2 cellular contexts compared by ENCODE assay signal in the genomic region with DNA sequence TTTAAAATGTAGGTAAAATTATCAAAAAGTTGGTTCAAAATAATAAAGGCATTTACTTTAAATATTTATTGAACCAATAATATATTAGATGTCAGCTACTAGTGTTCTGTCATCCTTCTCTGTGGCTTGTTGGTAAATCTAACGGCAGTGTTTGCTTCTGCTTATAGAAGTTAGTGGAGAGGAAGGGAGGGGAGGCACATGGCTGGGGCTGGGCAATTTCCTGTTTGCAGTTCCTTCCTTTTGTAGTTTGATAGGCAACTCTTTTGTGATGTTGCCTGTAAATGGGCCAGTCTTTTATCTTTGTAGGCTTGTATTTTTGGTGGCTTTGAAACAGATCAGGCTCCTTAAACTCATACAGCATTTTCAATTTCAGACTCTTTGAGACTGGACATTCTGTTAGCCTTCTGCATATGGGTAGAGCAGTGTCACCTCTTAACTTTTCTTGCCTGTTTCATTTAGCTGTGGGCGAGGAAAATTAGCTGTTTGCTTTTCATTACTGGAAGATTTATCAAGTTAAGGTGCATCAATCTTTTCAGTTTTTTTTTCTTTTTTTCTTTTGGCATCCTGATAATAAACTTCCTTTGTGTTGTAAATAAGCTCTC.
TF ChIP-seq lines count a peak whose summit lies in the region.

No MANE protein-coding gene starts in this region.

TF ChIP-seq in SK-N-SH, 30 proteins besides CTCF, POLR2A, EP300 and RAD21 (continued from another document):
- TF ChIP-seq MXI1 (IDR thresholded peaks at IDR 0.05; ENCODE audit: low read depth, low read length) (no peak), RXRA (IDR thresholded peaks at IDR 0.05; ENCODE audit: borderline replicate concordance, low read depth) (no peak), FOXJ3 (CRISPR knock-in tag; IDR thresholded peaks at IDR 0.05) (no peak), ELF1 (IDR thresholded peaks at IDR 0.05) (no peak), SIN3A (IDR thresholded peaks at IDR 0.05; ENCODE audit: borderline replicate concordance, low read depth, low read length) (no peak), EZH2phosphoT487 (IDR thresholded peaks at IDR 0.05; ENCODE audit: borderline replicate concordance, low read depth) (no peak), TAF1 (IDR thresholded peaks at IDR 0.05; ENCODE audit: borderline replicate concordance, low read depth, low read length) (no peak), RCOR1 (IDR thresholded peaks at IDR 0.05; ENCODE audit: low read length) (no peak), NRF1 (IDR thresholded peaks at IDR 0.05; ENCODE audit: low read depth, low read length) (no peak), FOSL2 (IDR thresholded peaks at IDR 0.05; ENCODE audit: borderline replicate concordance, low read depth) (no peak), NFIC (IDR thresholded peaks at IDR 0.05; ENCODE audit: borderline replicate concordance) (no peak), CHD2 (IDR thresholded peaks at IDR 0.05; ENCODE audit: low read length, partially characterized antibody) (no peak)
- TF ChIP-seq, protein P1, sequence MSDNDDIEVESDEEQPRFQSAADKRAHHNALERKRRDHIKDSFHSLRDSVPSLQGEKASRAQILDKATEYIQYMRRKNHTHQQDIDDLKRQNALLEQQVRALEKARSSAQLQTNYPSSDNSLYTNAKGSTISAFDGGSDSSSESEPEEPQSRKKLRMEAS (IDR thresholded peaks at IDR 0.05; ENCODE audit: low read depth) = no peak
- TF ChIP-seq, protein P2, sequence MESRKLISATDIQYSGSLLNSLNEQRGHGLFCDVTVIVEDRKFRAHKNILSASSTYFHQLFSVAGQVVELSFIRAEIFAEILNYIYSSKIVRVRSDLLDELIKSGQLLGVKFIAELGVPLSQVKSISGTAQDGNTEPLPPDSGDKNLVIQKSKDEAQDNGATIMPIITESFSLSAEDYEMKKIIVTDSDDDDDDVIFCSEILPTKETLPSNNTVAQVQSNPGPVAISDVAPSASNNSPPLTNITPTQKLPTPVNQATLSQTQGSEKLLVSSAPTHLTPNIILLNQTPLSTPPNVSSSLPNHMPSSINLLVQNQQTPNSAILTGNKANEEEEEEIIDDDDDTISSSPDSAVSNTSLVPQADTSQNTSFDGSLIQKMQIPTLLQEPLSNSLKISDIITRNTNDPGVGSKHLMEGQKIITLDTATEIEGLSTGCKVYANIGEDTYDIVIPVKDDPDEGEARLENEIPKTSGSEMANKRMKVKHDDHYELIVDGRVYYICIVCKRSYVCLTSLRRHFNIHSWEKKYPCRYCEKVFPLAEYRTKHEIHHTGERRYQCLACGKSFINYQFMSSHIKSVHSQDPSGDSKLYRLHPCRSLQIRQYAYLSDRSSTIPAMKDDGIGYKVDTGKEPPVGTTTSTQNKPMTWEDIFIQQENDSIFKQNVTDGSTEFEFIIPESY (IDR thresholded peaks at IDR 0.05; ENCODE audit: borderline replicate concordance, low read depth) = no peak
- TF ChIP-seq, protein P3, sequence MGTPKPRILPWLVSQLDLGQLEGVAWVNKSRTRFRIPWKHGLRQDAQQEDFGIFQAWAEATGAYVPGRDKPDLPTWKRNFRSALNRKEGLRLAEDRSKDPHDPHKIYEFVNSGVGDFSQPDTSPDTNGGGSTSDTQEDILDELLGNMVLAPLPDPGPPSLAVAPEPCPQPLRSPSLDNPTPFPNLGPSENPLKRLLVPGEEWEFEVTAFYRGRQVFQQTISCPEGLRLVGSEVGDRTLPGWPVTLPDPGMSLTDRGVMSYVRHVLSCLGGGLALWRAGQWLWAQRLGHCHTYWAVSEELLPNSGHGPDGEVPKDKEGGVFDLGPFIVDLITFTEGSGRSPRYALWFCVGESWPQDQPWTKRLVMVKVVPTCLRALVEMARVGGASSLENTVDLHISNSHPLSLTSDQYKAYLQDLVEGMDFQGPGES (IDR thresholded peaks at IDR 0.05; ENCODE audit: low read depth, low read length) = no peak
- TF ChIP-seq, protein P4, sequence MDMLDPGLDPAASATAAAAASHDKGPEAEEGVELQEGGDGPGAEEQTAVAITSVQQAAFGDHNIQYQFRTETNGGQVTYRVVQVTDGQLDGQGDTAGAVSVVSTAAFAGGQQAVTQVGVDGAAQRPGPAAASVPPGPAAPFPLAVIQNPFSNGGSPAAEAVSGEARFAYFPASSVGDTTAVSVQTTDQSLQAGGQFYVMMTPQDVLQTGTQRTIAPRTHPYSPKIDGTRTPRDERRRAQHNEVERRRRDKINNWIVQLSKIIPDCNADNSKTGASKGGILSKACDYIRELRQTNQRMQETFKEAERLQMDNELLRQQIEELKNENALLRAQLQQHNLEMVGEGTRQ (IDR thresholded peaks at IDR 0.05; ENCODE audit: borderline replicate concordance, low read depth, low read length) = no peak

TF ChIP-seq in GM12878, 131 proteins besides CTCF, POLR2A, EP300 and RAD21 (continued from another document):
- TF ChIP-seq FOXM1 (IDR thresholded peaks at IDR 0.05; ENCODE audit: low read depth, low read length) (no peak), JUNB (IDR thresholded peaks at IDR 0.05) (no peak), CBX5 (IDR thresholded peaks at IDR 0.05; ENCODE audit: low read depth) (no peak), MTA3 (IDR thresholded peaks at IDR 0.05; ENCODE audit: borderline replicate concordance, low read length) (no peak), ZNF217 (IDR thresholded peaks at IDR 0.05) (no peak), CBFB (IDR thresholded peaks at IDR 0.05; ENCODE audit: low read depth) (no peak), SMAD5 (IDR thresholded peaks at IDR 0.05; ENCODE audit: low read depth) (no peak), SMC3 (IDR thresholded peaks at IDR 0.05; ENCODE audit: borderline replicate concordance, low read length) (no peak), NFYA (IDR thresholded peaks at IDR 0.05; ENCODE audit: borderline replicate concordance, low read depth, low read length) (no peak), STAT1 (conservative IDR thresholded peaks at IDR 0.05) (no peak), KAT2A (conservative IDR thresholded peaks at IDR 0.05; ENCODE audit: control insufficient read depth, low read depth, low read length) (no peak), SPI1 (IDR thresholded peaks at IDR 0.05; ENCODE audit: borderline replicate concordance, insufficient read depth, low read depth, low read length) (peak; percentile 37; the same call in 1 of the 2 replicates), ZZZ3 (IDR thresholded peaks at IDR 0.05; ENCODE audit: control insufficient read depth, insufficient read length, low read depth) (no peak), SUPT20H (IDR thresholded peaks at IDR 0.05; ENCODE audit: borderline replicate concordance, control insufficient read depth, low read depth, low read length) (no peak), ETV6 (conservative IDR thresholded peaks at IDR 0.05 in 1 of 2, IDR thresholded peaks at IDR 0.05 in 1 of 2; ENCODE audit: borderline replicate concordance in 1 of 2, low read depth in 1 of 2) (peak in 1 of 2 experiments; percentile 28; a peak in 1 of 4 replicates), TBL1XR1 (IDR thresholded peaks at IDR 0.05; ENCODE audit: low read depth, low read length) (no peak), GABPA (IDR thresholded peaks at IDR 0.05; ENCODE audit: low read depth) (0 out of 2 replicates have a peak, but pooled peaks have one; percentile 20), NR2C2 (IDR thresholded peaks at IDR 0.05; ENCODE audit: borderline replicate concordance, control insufficient read depth, insufficient read length, low read depth) (no peak), BRCA1 (IDR thresholded peaks at IDR 0.05; ENCODE audit: low read depth, low read length) (no peak), EGR1 (IDR thresholded peaks at IDR 0.05; ENCODE audit: borderline replicate concordance in 1 of 2, low read depth in 2 of 2, low read length in 2 of 2) (no peak), ZNF207 (IDR thresholded peaks at IDR 0.05; ENCODE audit: borderline replicate concordance) (no peak)
- TF ChIP-seq, protein P5, sequence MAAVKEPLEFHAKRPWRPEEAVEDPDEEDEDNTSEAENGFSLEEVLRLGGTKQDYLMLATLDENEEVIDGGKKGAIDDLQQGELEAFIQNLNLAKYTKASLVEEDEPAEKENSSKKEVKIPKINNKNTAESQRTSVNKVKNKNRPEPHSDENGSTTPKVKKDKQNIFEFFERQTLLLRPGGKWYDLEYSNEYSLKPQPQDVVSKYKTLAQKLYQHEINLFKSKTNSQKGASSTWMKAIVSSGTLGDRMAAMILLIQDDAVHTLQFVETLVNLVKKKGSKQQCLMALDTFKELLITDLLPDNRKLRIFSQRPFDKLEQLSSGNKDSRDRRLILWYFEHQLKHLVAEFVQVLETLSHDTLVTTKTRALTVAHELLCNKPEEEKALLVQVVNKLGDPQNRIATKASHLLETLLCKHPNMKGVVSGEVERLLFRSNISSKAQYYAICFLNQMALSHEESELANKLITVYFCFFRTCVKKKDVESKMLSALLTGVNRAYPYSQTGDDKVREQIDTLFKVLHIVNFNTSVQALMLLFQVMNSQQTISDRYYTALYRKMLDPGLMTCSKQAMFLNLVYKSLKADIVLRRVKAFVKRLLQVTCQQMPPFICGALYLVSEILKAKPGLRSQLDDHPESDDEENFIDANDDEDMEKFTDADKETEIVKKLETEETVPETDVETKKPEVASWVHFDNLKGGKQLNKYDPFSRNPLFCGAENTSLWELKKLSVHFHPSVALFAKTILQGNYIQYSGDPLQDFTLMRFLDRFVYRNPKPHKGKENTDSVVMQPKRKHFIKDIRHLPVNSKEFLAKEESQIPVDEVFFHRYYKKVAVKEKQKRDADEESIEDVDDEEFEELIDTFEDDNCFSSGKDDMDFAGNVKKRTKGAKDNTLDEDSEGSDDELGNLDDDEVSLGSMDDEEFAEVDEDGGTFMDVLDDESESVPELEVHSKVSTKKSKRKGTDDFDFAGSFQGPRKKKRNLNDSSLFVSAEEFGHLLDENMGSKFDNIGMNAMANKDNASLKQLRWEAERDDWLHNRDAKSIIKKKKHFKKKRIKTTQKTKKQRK (IDR thresholded peaks at IDR 0.05; ENCODE audit: low read depth, low read length) = no peak
- TF ChIP-seq, protein P6, sequence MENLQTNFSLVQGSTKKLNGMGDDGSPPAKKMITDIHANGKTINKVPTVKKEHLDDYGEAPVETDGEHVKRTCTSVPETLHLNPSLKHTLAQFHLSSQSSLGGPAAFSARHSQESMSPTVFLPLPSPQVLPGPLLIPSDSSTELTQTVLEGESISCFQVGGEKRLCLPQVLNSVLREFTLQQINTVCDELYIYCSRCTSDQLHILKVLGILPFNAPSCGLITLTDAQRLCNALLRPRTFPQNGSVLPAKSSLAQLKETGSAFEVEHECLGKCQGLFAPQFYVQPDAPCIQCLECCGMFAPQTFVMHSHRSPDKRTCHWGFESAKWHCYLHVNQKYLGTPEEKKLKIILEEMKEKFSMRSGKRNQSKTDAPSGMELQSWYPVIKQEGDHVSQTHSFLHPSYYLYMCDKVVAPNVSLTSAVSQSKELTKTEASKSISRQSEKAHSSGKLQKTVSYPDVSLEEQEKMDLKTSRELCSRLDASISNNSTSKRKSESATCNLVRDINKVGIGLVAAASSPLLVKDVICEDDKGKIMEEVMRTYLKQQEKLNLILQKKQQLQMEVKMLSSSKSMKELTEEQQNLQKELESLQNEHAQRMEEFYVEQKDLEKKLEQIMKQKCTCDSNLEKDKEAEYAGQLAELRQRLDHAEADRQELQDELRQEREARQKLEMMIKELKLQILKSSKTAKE (IDR thresholded peaks at IDR 0.05; ENCODE audit: low read depth, poor library complexity, severe bottlenecking) = no peak
